In genomic region chrX:52995135-52995973, GRCh38 we compare ENCODE assay signal across 8 cellular contexts. TPM values are rescaled to one million over a fixed set of nuclear protein-coding genes. Genes with fewer than 3 reads are reported as not detected.
DNase-seq lines count a peak whose midpoint lies in the region; ATAC-seq and TF ChIP-seq lines count a peak whose summit lies in the region.

No MANE protein-coding gene starts in this region.

- WGBS in adipose tissue, 3 donors = 0 to 33% (median 0%) methylated on average over 43 to 45 of the region's 45 CpGs
- 0 to 34% (median 13%) methylated on average over 45 of the region's 45 CpGs for WGBS in heart left ventricle, 4 donors
- WGBS in upper lobe of left lung, 2 donors = 0 to 34% methylated on average over 12 to 45 of the region's 45 CpGs

- H3K27ac ChIP-seq in adipose tissue (ENCODE audit: low read depth, low read length) = peak overlapping the region; percentile 54
- H3K27ac ChIP-seq in heart left ventricle = peak overlapping the region; percentile 82 to 99 (median 92)
- peak overlapping the region; percentile 78 to 92 (median 84) for H3K27ac ChIP-seq in upper lobe of left lung

- H3K27me3 ChIP-seq in heart left ventricle (peaks cover 0 to 21% (median 0%) of the 10 kb centered on the region in 9 donors), upper lobe of left lung (no peaks in the 10 kb centered on the region)

- peak; percentile 82 to 97 (median 96) for DNase-seq in NCI-H1417 (lab: John Stamatoyannopoulos, UW)
- peak; percentile 67 to 83 for DNase-seq in SW 1271 (lab: John Stamatoyannopoulos, UW)
- DNase-seq in heart left ventricle = peak; percentile 93 to 96 (median 95)
- peak; percentile 93 for DNase-seq in pons (ENCODE audit: low spot score)
- peak; percentile 92 for DNase-seq in upper lobe of left lung

- intact Hi-C loops in heart left ventricle (cut with DNase I) = no loop called here

- TF ChIP-seq EP300 in upper lobe of left lung (IDR thresholded peaks at IDR 0.05) = no peak

- ATAC-seq in HG02763 (IDR thresholded peaks at IDR 0.05; ENCODE audit: unreplicated experiment) (peak; percentile 98), heart left ventricle (peak; percentile 98 to 99 (median 99)), upper lobe of left lung (ENCODE audit: low FRiP score in 2 of 2) (peak; percentile 95 to 100)

- peaks cover 0 to 20% (median 6%) of the 10 kb centered on the region in 12 donors for H3K4me1 ChIP-seq in heart left ventricle
- H3K4me1 ChIP-seq in upper lobe of left lung = peaks cover 4 to 10% (median 6%) of the 10 kb centered on the region in 4 donors

- H3K4me3 ChIP-seq in heart left ventricle = peak overlapping the region; percentile 46 to 90 (median 66)
- H3K4me3 ChIP-seq in upper lobe of left lung = peak overlapping the region; percentile 24 to 63 (median 52)

- H3K36me3 ChIP-seq in heart left ventricle (no peaks in the 10 kb centered on the region), upper lobe of left lung (no peaks in the 10 kb centered on the region)

- TF ChIP-seq POLR2A in heart left ventricle (IDR thresholded peaks at IDR 0.05) (peak in 1 of 2 donors; percentile 36), upper lobe of left lung (IDR thresholded peaks at IDR 0.05) (no peak)

- H3K9me3 ChIP-seq in heart left ventricle (no peaks in the 10 kb centered on the region), upper lobe of left lung (no peaks in the 10 kb centered on the region)

- TF ChIP-seq CTCF in GM12874 (IDR thresholded peaks at IDR 0.05; ENCODE audit: insufficient read depth, low read depth, low read length) = peak; percentile 60
- TF ChIP-seq CTCF in heart left ventricle (IDR thresholded peaks at IDR 0.05) = peak; percentile 45 to 77 (median 60)
- TF ChIP-seq CTCF in upper lobe of left lung (IDR thresholded peaks at IDR 0.05) = peak; percentile 45 to 92 (median 84)

RNA-seq across cellular contexts. Expression of gene FAM156A, which starts 37.0 kb away (rescaled TPM):
- polyA plus RNA-seq in adipose tissue = 10 to 100 TPM in 2 of 3 donors, 1 to 10 TPM in 1; 6.2 to 27.7 (median 13.0) TPM
- total RNA-seq in heart left ventricle = 1 to 10 TPM; 3.6 to 8.7 (median 7.0) TPM
- polyA plus RNA-seq in heart left ventricle = 10 to 100 TPM in 1 of 2 donors, 1 to 10 TPM in 1; 6.5 to 12.9 TPM
- total RNA-seq in upper lobe of left lung = 10 to 100 TPM; 12.0 to 60.8 (median 17.6) TPM

RNA-seq across cellular contexts. Expression of gene GPR173, which starts 53.2 kb away (rescaled TPM):
- polyA plus RNA-seq in adipose tissue (1 to 10 TPM in 1 of 3 donors, under 1 TPM in 2; 0.33 to 2.2 (median 0.42) TPM), heart left ventricle (under 1 TPM; 0.38 to 0.75 TPM)
- total RNA-seq in heart left ventricle (1 to 10 TPM in 4 of 9 donors, under 1 TPM in 5; 0.32 to 2.6 (median 0.75) TPM), upper lobe of left lung (1 to 10 TPM in 3 of 6 donors, under 1 TPM in 3; 0.46 to 1.3 (median 0.95) TPM)

Comparison
In these comparisons a context has a peak if more than half of its experiments do, and no peak if none do; other contexts are left out.
1. Peak in every context shown above with its lines: DNase-seq, ATAC-seq, H3K4me3 ChIP-seq and H3K27ac ChIP-seq.